Comparison of ENCODE assay signal across 22 cellular contexts in the genomic region with DNA sequence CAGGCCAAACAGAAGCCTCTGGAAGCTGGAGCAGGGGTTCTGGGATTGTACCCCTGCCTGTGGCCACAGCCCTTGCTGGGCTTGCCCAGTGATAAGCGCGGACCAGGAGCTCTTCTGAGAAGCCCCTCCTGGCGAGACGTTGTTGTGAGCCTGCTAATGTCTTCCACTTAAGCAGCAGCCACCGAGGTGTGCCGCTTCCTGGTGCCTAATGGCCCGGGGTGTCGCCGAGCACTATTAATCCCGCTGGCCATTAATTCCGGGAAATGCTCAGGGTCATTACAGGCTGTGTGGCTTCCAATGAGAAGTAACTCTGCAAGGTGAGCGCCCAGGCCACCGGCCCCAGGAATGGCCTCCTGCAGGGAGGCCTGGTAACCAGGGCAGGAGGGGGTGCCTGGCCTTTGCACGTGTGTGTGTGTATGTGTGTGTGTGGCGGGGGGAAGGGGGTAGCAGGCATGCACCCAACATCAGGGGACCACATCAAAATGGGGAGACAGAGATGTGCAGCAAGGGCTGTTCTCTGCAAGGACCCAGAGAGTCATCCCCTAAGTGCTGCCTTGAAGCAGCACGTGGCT.
"Had no signal": no experiment of that assay in that cellular context is flagged by ENCODE, and none has a peak within 500 bp of the region (broad histone marks: within the 10 kb centered on the region; RNA-seq: fewer than 3 reads in every experiment).

No MANE protein-coding gene starts in this region.

- H3K4me1 Mint-ChIP-seq: activated CD4-positive, alpha-beta T cell treated with anti-CD3 and anti-CD28 coated beads, Interleukin-2, amount 10 ng/mL, durations not matched to agents 7 days and 5 days; activated CD8-positive, alpha-beta memory T cell treated with anti-CD3 and anti-CD28 coated beads, Interleukin-2, amount 10 ng/mL, durations not matched to agents 7 days and 5 days; activated naive CD4-positive, alpha-beta T cell treated with anti-CD3 and anti-CD28 coated beads, Interleukin-2, amount 10 ng/mL, durations not matched to agents 7 days and 5 days; brain; nephron had no signal

- H3K9me3 ChIP-seq: gastroesophageal sphincter, heart left ventricle, stomach, suprapubic skin, transverse colon, uterus had no signal

- H3K4me3 ChIP-seq: gastroesophageal sphincter, heart left ventricle, stomach, suprapubic skin, transverse colon, uterus had no signal

- H3K4me1 ChIP-seq: gastroesophageal sphincter, heart left ventricle, stomach, suprapubic skin, transverse colon, uterus had no signal

- H3K36me3 Mint-ChIP-seq: activated CD8-positive, alpha-beta memory T cell treated with anti-CD3 and anti-CD28 coated beads, Interleukin-2, amount 10 ng/mL, durations not matched to agents 7 days and 5 days; activated naive CD4-positive, alpha-beta T cell treated with anti-CD3 and anti-CD28 coated beads, Interleukin-2, amount 10 ng/mL, durations not matched to agents 7 days and 5 days; brain; memory B cell had no signal

- H3K27ac Mint-ChIP-seq: activated CD4-positive, alpha-beta T cell treated with anti-CD3 and anti-CD28 coated beads, Interleukin-2, amount 10 ng/mL, durations not matched to agents 7 days and 5 days; activated CD8-positive, alpha-beta memory T cell treated with anti-CD3 and anti-CD28 coated beads, Interleukin-2, amount 10 ng/mL, durations not matched to agents 7 days and 5 days; activated CD8-positive, alpha-beta T cell treated with anti-CD3 and anti-CD28 coated beads for 36 hours; activated naive CD4-positive, alpha-beta T cell treated with anti-CD3 and anti-CD28 coated beads, Interleukin-2, amount 10 ng/mL, durations not matched to agents 7 days and 5 days; memory B cell; nephron; T-helper 1 cell treated with Interleukin-12 subunit alpha and Interleukin-12 subunit beta and Interleukin-4 antibody, amounts not matched to agents 30 μg/mL and 1 μg/mL, for 36 hours had no signal

- ATAC-seq: activated CD8-positive, alpha-beta memory T cell treated with anti-CD3 and anti-CD28 coated beads, Interleukin-2, amount 10 ng/mL, durations not matched to agents 7 days and 5 days; activated CD8-positive, alpha-beta T cell treated with anti-CD3 and anti-CD28 coated beads for 36 hours; gastroesophageal sphincter; heart left ventricle; left cardiac atrium had no signal

- H3K4me3 Mint-ChIP-seq: activated CD4-positive, alpha-beta T cell treated with anti-CD3 and anti-CD28 coated beads, Interleukin-2, amount 10 ng/mL, durations not matched to agents 7 days and 5 days; activated CD8-positive, alpha-beta memory T cell treated with anti-CD3 and anti-CD28 coated beads, Interleukin-2, amount 10 ng/mL, durations not matched to agents 7 days and 5 days; activated CD8-positive, alpha-beta T cell treated with anti-CD3 and anti-CD28 coated beads for 36 hours; activated naive CD4-positive, alpha-beta T cell treated with anti-CD3 and anti-CD28 coated beads, Interleukin-2, amount 10 ng/mL, durations not matched to agents 7 days and 5 days; brain; memory B cell; nephron; T-helper 1 cell treated with Interleukin-12 subunit alpha and Interleukin-12 subunit beta and Interleukin-4 antibody, amounts not matched to agents 30 μg/mL and 1 μg/mL, for 36 hours had no signal

- H3K9me3 Mint-ChIP-seq: activated CD4-positive, alpha-beta T cell treated with anti-CD3 and anti-CD28 coated beads, Interleukin-2, amount 10 ng/mL, durations not matched to agents 7 days and 5 days; activated CD8-positive, alpha-beta T cell treated with anti-CD3 and anti-CD28 coated beads for 36 hours; activated naive CD4-positive, alpha-beta T cell treated with anti-CD3 and anti-CD28 coated beads, Interleukin-2, amount 10 ng/mL, durations not matched to agents 7 days and 5 days; nephron; T-helper 1 cell treated with Interleukin-12 subunit alpha and Interleukin-12 subunit beta and Interleukin-4 antibody, amounts not matched to agents 30 μg/mL and 1 μg/mL, for 36 hours had no signal

- H3K36me3 ChIP-seq: gastroesophageal sphincter, heart left ventricle, stomach, suprapubic skin, transverse colon, uterus had no signal

- H3K27me3 ChIP-seq: transverse colon, uterus had no signal

- H3K27ac ChIP-seq: epithelial cell of prostate, gastroesophageal sphincter, heart left ventricle, stomach, suprapubic skin, transverse colon, uterus had no signal

- H3K27me3 Mint-ChIP-seq: activated CD4-positive, alpha-beta T cell treated with anti-CD3 and anti-CD28 coated beads, Interleukin-2, amount 10 ng/mL, durations not matched to agents 7 days and 5 days; activated CD8-positive, alpha-beta memory T cell treated with anti-CD3 and anti-CD28 coated beads, Interleukin-2, amount 10 ng/mL, durations not matched to agents 7 days and 5 days had no signal

- DNase-seq: activated CD4-positive, alpha-beta T cell treated with anti-CD3 and anti-CD28 coated beads, Interleukin-2, amount 10 ng/mL, durations not matched to agents 7 days and 5 days; activated CD8-positive, alpha-beta memory T cell treated with anti-CD3 and anti-CD28 coated beads, Interleukin-2, amount 10 ng/mL, durations not matched to agents 7 days and 5 days; activated CD8-positive, alpha-beta T cell treated with anti-CD3 and anti-CD28 coated beads for 36 hours; activated effector memory CD4-positive, alpha-beta T cell treated with anti-CD3 and anti-CD28 coated beads, Interleukin-2, amount 50 U/mL, for 16 hours; activated naive CD4-positive, alpha-beta T cell treated with anti-CD3 and anti-CD28 coated beads, Interleukin-2, amount 10 ng/mL, durations not matched to agents 7 days and 5 days; activated T-cell treated with anti-CD3 and anti-CD28 coated beads for 4 hours; anterior cingulate cortex; heart left ventricle; islet precursor cell; left cardiac atrium; stimulated activated CD4-positive, alpha-beta T cell treated with anti-CD3 and anti-CD28 coated beads, Interleukin-4, amount 100 ng/mL, for 24 hours; stomach; T1000; transverse colon; uterus had no signal
